1 cellular context compared by ENCODE assay signal in genomic region chr1:85470130-85470529, GRCh38. TPM values are rescaled to one million over a fixed set of nuclear protein-coding genes. Genes with fewer than 3 reads are reported as not detected.
"Had no signal": no experiment of that assay in that cellular context is flagged by ENCODE, and none has a peak within 500 bp of the region (broad histone marks: within the 10 kb centered on the region; RNA-seq: fewer than 3 reads in every experiment).

No MANE protein-coding gene starts in this region.

RNA-seq across cellular contexts. Expression of gene DDAH1, which starts 5.2 kb away (rescaled TPM):
- polyA plus RNA-seq: immature natural killer cell had no signal
